ENCODE assay signal across 13 cellular contexts in genomic region chr1:169676001-169676400, GRCh38. TPM values are rescaled to one million over a fixed set of nuclear protein-coding genes. Genes with fewer than 3 reads are reported as not detected.
DNase-seq lines count a peak whose midpoint lies in the region; ATAC-seq and TF ChIP-seq lines count a peak whose summit lies in the region.
"Had no signal": no experiment of that assay in that cellular context is flagged by ENCODE, and none has a peak within 500 bp of the region (broad histone marks: within the 10 kb centered on the region; RNA-seq: fewer than 3 reads in every experiment).

No MANE protein-coding gene starts in this region.

- H3K27me3 ChIP-seq in right cardiac atrium (ENCODE audit: control insufficient read depth, insufficient read depth) = no peaks in the 10 kb centered on the region
- no peaks in the 10 kb centered on the region for H3K27me3 ChIP-seq in right atrium auricular region
- peaks cover 24% of the 10 kb centered on the region for H3K27me3 ChIP-seq in foreskin keratinocyte

- 12% methylated on average over 2 of the region's 2 CpGs for WGBS in right cardiac atrium
- 32 to 39% methylated on average over 2 of the region's 2 CpGs for WGBS in lower leg skin, 2 donors

- H3K27ac ChIP-seq in right cardiac atrium (ENCODE audit: low read length) (no peak overlapping the region), right atrium auricular region (no peak overlapping the region), foreskin keratinocyte (no peak overlapping the region)
- H3K27ac ChIP-seq: thoracic aorta had no signal

- ATAC-seq in right cardiac atrium = peak; percentile 51 to 74
- peak; percentile 43 for ATAC-seq in foreskin keratinocyte
- ATAC-seq in GM18858 (IDR thresholded peaks at IDR 0.05; ENCODE audit: unreplicated experiment) = no peak

- no peak for DNase-seq in right cardiac atrium
- DNase-seq in right atrium auricular region (ENCODE audit: low spot score) = no peak
- DNase-seq in UCSD-AML1 (lab: John Stamatoyannopoulos, UW; ENCODE audit: unreplicated experiment) = peak; percentile 17
- peak; percentile 33 to 48 for DNase-seq in foreskin keratinocyte
- no peak for DNase-seq in lower leg skin (ENCODE audit: low spot score in 2 of 2)
- no peak for DNase-seq in CD1c-positive myeloid dendritic cell (ENCODE audit: extremely low spot score)
- DNase-seq in middle frontal gyrus (ENCODE audit: extremely low spot score, low spot score) = no peak
- DNase-seq: activated naive CD4-positive, alpha-beta T cell treated with Interleukin-2 at 50 U/mL for 16 hours; NCI-H2081; stimulated activated CD4-positive, alpha-beta T cell treated with anti-CD3 and anti-CD28 coated beads, Interleukin-4, amount 100 ng/mL, for 4 hours had no signal

- no peaks in the 10 kb centered on the region for H3K36me3 ChIP-seq in right atrium auricular region
- H3K36me3 ChIP-seq: thoracic aorta had no signal

- TF ChIP-seq POLR2A in lower leg skin (IDR thresholded peaks at IDR 0.05) = no peak

- H3K9me3 ChIP-seq in right cardiac atrium (ENCODE audit: control insufficient read depth, low read length) (no peaks in the 10 kb centered on the region), right atrium auricular region (no peaks in the 10 kb centered on the region)
- H3K9me3 ChIP-seq: thoracic aorta had no signal

- no peaks in the 10 kb centered on the region for H3K4me1 ChIP-seq in right cardiac atrium (ENCODE audit: control insufficient read depth, insufficient read depth, low read length)
- no peaks in the 10 kb centered on the region for H3K4me1 ChIP-seq in right atrium auricular region
- H3K4me1 ChIP-seq in foreskin keratinocyte = no peaks in the 10 kb centered on the region

- intact Hi-C loops in right cardiac atrium (cut with DNase I) (no loop called here), lower leg skin (cut with DNase I; ENCODE audit: low total_unique reads) (no loop called here)

- no peak overlapping the region for H3K4me3 ChIP-seq in right cardiac atrium (ENCODE audit: low read length)
- H3K4me3 ChIP-seq in right atrium auricular region = no peak overlapping the region
- H3K4me3 ChIP-seq in lower leg skin (ENCODE audit: low read depth, poor library complexity, severe bottlenecking) = no peak overlapping the region
- H3K4me3 ChIP-seq: thoracic aorta had no signal

- TF ChIP-seq CTCF in right atrium auricular region (IDR thresholded peaks at IDR 0.05) (no peak), foreskin keratinocyte (conservative IDR thresholded peaks at IDR 0.05) (no peak), lower leg skin (IDR thresholded peaks at IDR 0.05) (no peak)

RNA-seq across cellular contexts. Expression of gene SELL, which starts 35.4 kb away (rescaled TPM):
- total RNA-seq in right cardiac atrium (1 to 10 TPM; 1.1 to 3.8 (median 1.2) TPM), right atrium auricular region (1 to 10 TPM in 1 of 2 donors, under 1 TPM in 1; 0.74 to 2.2 TPM), foreskin keratinocyte (not detected in 2 replicates), lower leg skin (under 1 TPM in 2 of 4 donors, not detected in 2; 0.10 to 0.36 TPM)
- polyA plus RNA-seq in right cardiac atrium (0.61 TPM), foreskin keratinocyte (0.03 TPM in 1 of 2 replicates, not detected in the other)
- polyA plus RNA-seq: neural cell had no signal

RNA-seq across cellular contexts. Expression of gene SELP, which starts 46.1 kb away (rescaled TPM):
- total RNA-seq in right cardiac atrium (10 to 100 TPM in 3 of 4 donors, 1 to 10 TPM in 1; 8.8 to 24.8 (median 16.1) TPM), right atrium auricular region (10 to 100 TPM; 13.7 to 16.7 TPM), foreskin keratinocyte (not detected in 2 replicates), lower leg skin (1 to 10 TPM in 1 of 4 donors, under 1 TPM in 3; 0.30 to 8.5 (median 0.54) TPM)
- polyA plus RNA-seq in right cardiac atrium (8.2 TPM), foreskin keratinocyte (not detected in 2 replicates)
- polyA plus RNA-seq: neural cell had no signal

RNA-seq across cellular contexts. Expression of gene SELE, which starts 57.9 kb away (rescaled TPM):
- total RNA-seq in right cardiac atrium = 1 to 10 TPM in 1 of 4 donors, under 1 TPM in 3; 0.31 to 3.2 (median 0.55) TPM
- polyA plus RNA-seq in right cardiac atrium = 2.8 TPM
- total RNA-seq in right atrium auricular region = under 1 TPM; 0.11 to 0.94 TPM
- not detected in 2 replicates for total RNA-seq in foreskin keratinocyte
- not detected in 2 replicates for polyA plus RNA-seq in foreskin keratinocyte
- 1 to 10 TPM in 1 of 4 donors, under 1 TPM in 1, not detected in 2; 0.21 to 2.6 TPM for total RNA-seq in lower leg skin
- polyA plus RNA-seq: neural cell had no signal

Comparison
In these comparisons a context has a peak if more than half of its experiments do, and no peak if none do; other contexts are left out.
1. DNase-seq: peak in UCSD-AML1 (single experiment) and foreskin keratinocyte (2 of 2); none in right cardiac atrium (0 of 3), right atrium auricular region (single experiment), lower leg skin (0 of 2), CD1c-positive myeloid dendritic cell (single experiment) and middle frontal gyrus (single experiment).